Comparison of ENCODE assay signal across 9 cellular contexts in genomic region chr13:87274209-87274819, GRCh38.
DNase-seq lines count a peak whose midpoint lies in the region; ATAC-seq and TF ChIP-seq lines count a peak whose summit lies in the region.
"Had no signal": no experiment of that assay in that cellular context is flagged by ENCODE, and none has a peak within 500 bp of the region (broad histone marks: within the 10 kb centered on the region; RNA-seq: fewer than 3 reads in every experiment).

No MANE protein-coding gene starts in this region.

- no peaks in the 10 kb centered on the region for H3K4me1 ChIP-seq in OCI-LY7 (ENCODE audit: insufficient read depth, low read length, poor library complexity, severe bottlenecking)
- no peaks in the 10 kb centered on the region for H3K4me1 ChIP-seq in endodermal cell (ENCODE audit: control insufficient read depth, insufficient read depth, low read length)

- CTCF ChIA-PET in OCI-LY7 (lab: Charles Lee; ENCODE audit: unreplicated experiment): interaction anchor here (0.9 to 1.3 kb wide), 3 partner anchors 14 to 65 kb away, joined by 3 to 4 read pairs (median 3); no protein-coding TSS in a partner anchor

- WGBS in endodermal cell (ENCODE audit: insufficient coverage in 1 of 2, insufficient read length in 1 of 2), 2 experiments: 0% methylated on average over 1 of the region's 1 CpG; no CpG with 5 or more reads in 1 of the 2 experiments

- no peak overlapping the region for H3K27ac Mint-ChIP-seq in endodermal cell

- no peaks in the 10 kb centered on the region for H3K79me2 ChIP-seq in OCI-LY7 (ENCODE audit: insufficient read depth, low read depth, low read length)

- H3K27me3 ChIP-seq in endodermal cell (ENCODE audit: control insufficient read depth, insufficient read depth, low read length, poor library complexity, severe bottlenecking): no peaks in the 10 kb centered on the region

- H2AFZ ChIP-seq in OCI-LY7 (ENCODE audit: low read length): peak overlapping the region; percentile 11; the same call in 1 of the 2 replicates

- peaks cover 7% of the 10 kb centered on the region for H3K4me1 Mint-ChIP-seq in endodermal cell

- DNase-seq in activated CD4-positive, alpha-beta T cell treated with anti-CD3 and anti-CD28 coated beads for 48 hours: peak; percentile 39
- DNase-seq in activated CD4-positive, alpha-beta T cell treated with anti-CD3 and anti-CD28 coated beads for 1 hour: no peak
- DNase-seq in HT1080 (ENCODE audit: low read depth) (peak; percentile 64), OCI-LY7 (ENCODE audit: low spot score) (peak; percentile 76), endodermal cell (peak; percentile 82), pons (ENCODE audit: low spot score) (peak; percentile 40), CD1c-positive myeloid dendritic cell (ENCODE audit: extremely low spot score) (no peak)

- peaks cover 4% of the 10 kb centered on the region for H3K9me3 Mint-ChIP-seq in endodermal cell

- H3K9me2 ChIP-seq in OCI-LY7 (ENCODE audit: insufficient read depth, low read length): no peaks in the 10 kb centered on the region

- no peak overlapping the region for H3K4me3 Mint-ChIP-seq in endodermal cell

- H3K9me3 ChIP-seq in OCI-LY7 (ENCODE audit: low read length) (no peaks in the 10 kb centered on the region), endodermal cell (ENCODE audit: control insufficient read depth, low read length) (peaks cover 3% of the 10 kb centered on the region)

- H3K4me3 ChIP-seq in OCI-LY7 (ENCODE audit: low read depth, low read length, poor library complexity, severe bottlenecking): no peak overlapping the region
- H3K4me3 ChIP-seq in endodermal cell (ENCODE audit: low read length): no peak overlapping the region
- H3K4me3 ChIP-seq: skin epidermis had no signal

- H3K4me2 ChIP-seq in OCI-LY7 (ENCODE audit: low read length): no peak overlapping the region

- H3K9ac ChIP-seq in endodermal cell (ENCODE audit: extremely low read depth, low read length, poor library complexity, severe bottlenecking): no peak overlapping the region

- no peaks in the 10 kb centered on the region for H4K20me1 ChIP-seq in OCI-LY7 (ENCODE audit: insufficient read depth, low read length)

- H3K27ac ChIP-seq in OCI-LY7 (ENCODE audit: low read depth, low read length, poor library complexity, severe bottlenecking): no peak overlapping the region
- H3K27ac ChIP-seq in endodermal cell (ENCODE audit: low read depth, low read length): no peak overlapping the region
- H3K27ac ChIP-seq: skin epidermis had no signal

- no peaks in the 10 kb centered on the region for H3K36me3 Mint-ChIP-seq in endodermal cell (ENCODE audit: low read depth)

- BruUV-seq in OCI-LY7 (replicated peaks; lab: Mats Ljungman, UMichigan): no TSS peak

- POLR2A ChIA-PET in OCI-LY7 (lab: Charles Lee): interaction anchor here (0.6 to 1.9 kb wide), 10 partner anchors 9 to 393 kb away, joined by 3 to 9 read pairs (median 3); no protein-coding TSS in a partner anchor

- no peak for ATAC-seq in HG02938 (IDR thresholded peaks at IDR 0.05; ENCODE audit: unreplicated experiment)

- peak; percentile 98 for TF ChIP-seq CTCF in OCI-LY7 (conservative IDR thresholded peaks at IDR 0.05; ENCODE audit: low read length)
- TF ChIP-seq CTCF in endodermal cell (conservative IDR thresholded peaks at IDR 0.05): peak; percentile 91

- H3K36me3 ChIP-seq in OCI-LY7 (ENCODE audit: insufficient read depth, low read length): no peaks in the 10 kb centered on the region
- no peaks in the 10 kb centered on the region for H3K36me3 ChIP-seq in endodermal cell (ENCODE audit: control insufficient read depth, insufficient read depth, low read length)

- intact Hi-C loops in OCI-LY7 (cut with micrococcal nuclease; ENCODE audit: unreplicated experiment): loop anchor here (1.0 kb wide), 2 partner anchors 15 to 404 kb away; no protein-coding TSS in a partner anchor

- no peaks in the 10 kb centered on the region for H3K27me3 Mint-ChIP-seq in endodermal cell (ENCODE audit: insufficient read depth)

Comparison
In these comparisons a context has a peak if more than half of its experiments do, and no peak if none do; other contexts are left out.
1. DNase-seq: peak in activated CD4-positive, alpha-beta T cell treated with anti-CD3 and anti-CD28 coated beads for 48 hours (single experiment), HT1080 (single experiment), OCI-LY7 (single experiment), endodermal cell (single experiment) and pons (single experiment); none in activated CD4-positive, alpha-beta T cell treated with anti-CD3 and anti-CD28 coated beads for 1 hour (single experiment) and CD1c-positive myeloid dendritic cell (single experiment).